In the genomic region with DNA sequence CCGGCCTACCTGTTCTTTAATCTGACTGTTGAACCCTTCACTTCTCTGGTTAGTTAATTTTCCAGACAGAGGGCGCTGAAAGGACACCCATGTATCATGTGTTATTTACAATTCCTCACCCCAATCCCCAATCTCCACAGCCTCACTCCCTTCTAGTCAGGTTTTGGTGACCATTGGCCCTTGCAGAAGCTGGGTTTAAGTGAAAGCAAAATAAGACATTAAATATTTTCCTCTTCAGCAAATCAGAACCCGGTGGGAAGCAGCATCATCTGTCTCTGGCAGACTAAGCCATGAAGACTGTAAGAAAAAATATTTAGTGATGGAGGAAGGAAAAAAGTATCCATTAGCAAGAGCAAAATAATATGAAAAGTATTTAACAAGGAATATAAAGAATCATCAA, we compare ENCODE assay signal across 9 cellular contexts. TPM values are rescaled to one million over a fixed set of nuclear protein-coding genes. Genes with fewer than 3 reads are reported as not detected.
DNase-seq lines count a peak whose midpoint lies in the region; ATAC-seq and TF ChIP-seq lines count a peak whose summit lies in the region.
"Had no signal": no experiment of that assay in that cellular context is flagged by ENCODE, and none has a peak within 500 bp of the region (broad histone marks: within the 10 kb centered on the region; RNA-seq: fewer than 3 reads in every experiment).

No MANE protein-coding gene starts in this region.

- no peak overlapping the region for H2BK20ac ChIP-seq in H9 (ENCODE audit: low read depth, low read length, poor library complexity, severe bottlenecking)

- H3K4me1 ChIP-seq in H9 (ENCODE audit: insufficient read depth, low read length): no peaks in the 10 kb centered on the region
- peaks cover 0 to 6% of the 10 kb centered on the region in 2 donors for H3K4me1 ChIP-seq in left lung
- H3K4me1 ChIP-seq: ascending aorta had no signal

- no peaks in the 10 kb centered on the region for H3K79me1 ChIP-seq in H9 (ENCODE audit: insufficient read depth, low read depth, low read length, poor library complexity, severe bottlenecking)

- no CpG with 5 or more reads among the region's 3 CpGs for WGBS in H9 (ENCODE audit: extremely low coverage, insufficient read length, low lambda C conversion rate)

- no peak overlapping the region for H2BK120ac ChIP-seq in H9 (ENCODE audit: low read depth, low read length, poor library complexity, severe bottlenecking)

- H3K9me3 Mint-ChIP-seq in Calu3 (ENCODE audit: low read depth, unreplicated experiment) (no peaks in the 10 kb centered on the region), H9 (0 out of 5 replicates have a peak, but pooled peaks cover 0 to 3% of the 10 kb centered on the region in 2 experiments)

- no peaks in the 10 kb centered on the region for H3K27me3 Mint-ChIP-seq in Calu3 (ENCODE audit: unreplicated experiment)
- H3K27me3 Mint-ChIP-seq in H9 (ENCODE audit: low read depth): no peaks in the 10 kb centered on the region

- no peak overlapping the region for H4K5ac ChIP-seq in H9 (ENCODE audit: insufficient read length, low read depth, low read length)

- no peak overlapping the region for H3K14ac ChIP-seq in H9 (ENCODE audit: insufficient read depth, low read length)

- H3K79me2 ChIP-seq in H9 (ENCODE audit: insufficient read depth, low read length): no peaks in the 10 kb centered on the region

- BruUV-seq in Calu3 (replicated peaks; lab: Mats Ljungman, UMichigan): no TSS peak

- H3K9me3 ChIP-seq in H9 (ENCODE audit: control insufficient read depth, low read depth, low read length): no peaks in the 10 kb centered on the region
- no peaks in the 10 kb centered on the region for H3K9me3 ChIP-seq in left lung
- H3K9me3 ChIP-seq: ascending aorta had no signal

- H2AK5ac ChIP-seq in H9 (ENCODE audit: insufficient read length, low read length): no peak overlapping the region

- CTCF ChIA-PET in Calu3 (lab: Charles Lee): no interaction called here

- H2BK15ac ChIP-seq in H9 (ENCODE audit: low read depth, low read length): no peak overlapping the region

- TF ChIP-seq CTCF in Calu3 (IDR thresholded peaks at IDR 0.05; ENCODE audit: unreplicated experiment): no peak
- TF ChIP-seq CTCF in H9 (conservative IDR thresholded peaks at IDR 0.05): no peak
- no peak for TF ChIP-seq CTCF in left lung (IDR thresholded peaks at IDR 0.05)

- intact Hi-C loops in Calu3 (cut with micrococcal nuclease; ENCODE audit: unreplicated experiment): no loop called here
- intact Hi-C loops in left lung (cut with DNase I): no loop called here

- H3K23ac ChIP-seq in H9 (ENCODE audit: insufficient read length, low read depth, low read length): no peak overlapping the region

- no peak overlapping the region for H4K91ac ChIP-seq in H9 (ENCODE audit: insufficient read length, low read depth, low read length)

- H3K56ac ChIP-seq in H9 (ENCODE audit: insufficient read length, low read depth, low read length): no peak overlapping the region

- H3K36me3 Mint-ChIP-seq in Calu3 (ENCODE audit: insufficient read depth, unreplicated experiment): no peaks in the 10 kb centered on the region
- no peaks in the 10 kb centered on the region for H3K36me3 Mint-ChIP-seq in H9 (ENCODE audit: insufficient read depth in 1 of 3, low read depth in 3 of 3)

- H3K23me2 ChIP-seq in H9 (ENCODE audit: insufficient read length, low read depth, low read length, poor library complexity, severe bottlenecking): no peaks in the 10 kb centered on the region

- H3K27me3 ChIP-seq in H9 (ENCODE audit: insufficient read depth, low read length) (no peaks in the 10 kb centered on the region), left lung (no peaks in the 10 kb centered on the region)
- H3K27me3 ChIP-seq: ascending aorta had no signal

- H3K9ac ChIP-seq in H9 (ENCODE audit: extremely low read depth, insufficient read length, low read length): no peak overlapping the region

- no peak overlapping the region for H4K8ac ChIP-seq in H9 (replicated peaks; ENCODE audit: insufficient read length, low read depth, low read length)

- no peak overlapping the region for H2AFZ ChIP-seq in H9 (ENCODE audit: low read length)

- no peak overlapping the region for H3K4ac ChIP-seq in H9 (ENCODE audit: low read depth, low read length)

- H3K4me3 Mint-ChIP-seq in Calu3 (ENCODE audit: low read depth, unreplicated experiment) (no peak overlapping the region), H9 (no peak overlapping the region)

- H3K27ac Mint-ChIP-seq in Calu3 (ENCODE audit: unreplicated experiment): no peak overlapping the region
- H3K27ac Mint-ChIP-seq in H9: no peak overlapping the region; a peak in 2 of 7 replicates

- H3K27ac ChIP-seq in H9 (ENCODE audit: insufficient read length, low read depth, low read length) (no peak overlapping the region), left lung (peak overlapping the region; percentile 14 to 50)

- no peak overlapping the region for H3T11ph ChIP-seq in H9 (ENCODE audit: low read length)

- H3K4me1 Mint-ChIP-seq in Calu3 (ENCODE audit: low read depth, unreplicated experiment) (peaks cover 7% of the 10 kb centered on the region), H9 (peaks cover 1 to 4% of the 10 kb centered on the region in 2 experiments)

- no peaks in the 10 kb centered on the region for H3K36me3 ChIP-seq in left lung
- H3K36me3 ChIP-seq: ascending aorta had no signal

- H4K20me1 ChIP-seq in H9 (ENCODE audit: control insufficient read depth, insufficient read depth, insufficient read length): no peaks in the 10 kb centered on the region

- DNase-seq in Calu3 (peak; percentile 23), H9 (peak; percentile 29), left lung (no peak)
- peak; percentile 22 for DNase-seq in activated CD4-positive, alpha-beta T cell treated with anti-CD3 and anti-CD28 coated beads for 48 hours
- no peak for DNase-seq in activated T-cell treated with anti-CD3 and anti-CD28 coated beads, Interleukin-2, amount 50 U/mL, for 1 hour

- H3K18ac ChIP-seq in H9 (ENCODE audit: insufficient read length, low read depth, low read length): no peak overlapping the region

- no peak overlapping the region for H3K4me3 ChIP-seq in left lung
- H3K4me3 ChIP-seq: ascending aorta had no signal

- H3K4me2 ChIP-seq in H9 (ENCODE audit: insufficient read depth, insufficient read length, low read length): no peak overlapping the region

- peak; percentile 92 for ATAC-seq in left lung
- no peak for ATAC-seq in HG03135 (IDR thresholded peaks at IDR 0.05; ENCODE audit: unreplicated experiment)
- ATAC-seq in GM21723 (IDR thresholded peaks at IDR 0.05; ENCODE audit: unreplicated experiment): no peak
- no peak for ATAC-seq in HG02981 (IDR thresholded peaks at IDR 0.05; ENCODE audit: unreplicated experiment)

- no peak overlapping the region for H2BK5ac ChIP-seq in H9 (ENCODE audit: insufficient read length, low read length)

- no peak overlapping the region for H2BK12ac ChIP-seq in H9 (ENCODE audit: insufficient read length, low read depth, low read length)

RNA-seq across cellular contexts. Expression of a gene that starts 9.4 kb away (rescaled TPM):
- total RNA-seq in Calu3 (2022): 6.9 and 12.9 TPM in 2 replicates
- total RNA-seq in H9 (2021): 0.68 and 1.7 TPM in 2 replicates
- total RNA-seq in left lung: 100 to 1,000 TPM; 137 to 200 TPM

RNA-seq across cellular contexts. Expression of a gene that starts 38.2 kb away (rescaled TPM):
- total RNA-seq in Calu3 (2022) (111 and 141 TPM in 2 replicates), H9 (2021) (24.7 and 25.9 TPM in 2 replicates), left lung (100 to 1,000 TPM; 418 to 665 TPM)

RNA-seq across cellular contexts. Expression of a gene that starts 38.6 kb away (rescaled TPM):
- 139 and 190 TPM in 2 replicates for total RNA-seq in Calu3 (2022)
- 39.2 and 41.0 TPM in 2 replicates for total RNA-seq in H9 (2021)
- total RNA-seq in left lung: 100 to 1,000 TPM in 1 of 2 donors, 10 to 100 TPM in 1; 56.8 to 172 TPM

Comparison
In these comparisons a context has a peak if more than half of its experiments do, and no peak if none do; other contexts are left out.
1. DNase-seq: peak in Calu3 (single experiment), H9 (single experiment) and activated CD4-positive, alpha-beta T cell treated with anti-CD3 and anti-CD28 coated beads for 48 hours (single experiment); none in left lung (0 of 2) and activated T-cell treated with anti-CD3 and anti-CD28 coated beads, Interleukin-2, amount 50 U/mL, for 1 hour (single experiment).